In the genomic region with DNA sequence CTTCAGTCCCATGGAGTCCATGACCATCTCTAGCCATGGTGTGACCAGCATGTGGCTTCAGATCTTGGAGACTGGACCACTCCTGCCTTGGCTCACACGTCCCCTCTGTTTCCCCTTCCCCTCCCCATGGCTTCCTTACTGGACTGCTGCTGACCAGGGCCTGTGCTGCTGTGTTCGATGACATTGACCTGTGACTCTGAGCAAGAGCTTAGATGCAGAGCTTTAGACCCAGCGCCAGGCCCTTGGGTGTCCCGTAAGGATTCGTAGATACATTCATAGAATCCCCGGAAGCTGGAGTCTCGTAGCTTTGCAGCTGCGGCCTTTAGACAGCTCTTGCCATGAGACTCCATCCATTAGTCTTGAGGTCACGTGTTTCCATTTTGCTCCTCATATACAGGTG, we compare ENCODE assay signal across 7 cellular contexts.
A peak's percentile ranks its signal among the peaks of the same experiment; 100 is the strongest.
DNase-seq lines count a peak whose midpoint lies in the region; ATAC-seq, FAIRE-seq and TF ChIP-seq lines count a peak whose summit lies in the region.
"Not testable (repeated sequence)": the region's sequence is repeated elsewhere in the genome, so short reads cannot be mapped to it uniquely, and the experiment has no call there.

No MANE protein-coding gene starts in this region.

- peak overlapping the region in 5 of 6 donors; percentile 53 to 81 (median 65) for H3K27ac Mint-ChIP-seq in immature natural killer cell

- H2BK5ac ChIP-seq in mesenchymal stem cell (ENCODE audit: low read depth, low read length, poor library complexity, severe bottlenecking) = not testable (repeated sequence)

- not testable (repeated sequence) for H3K27me3 ChIP-seq in mesenchymal stem cell (ENCODE audit: control insufficient read depth in 1 of 2, insufficient read depth in 1 of 2, low read length in 2 of 2); pancreas; subcutaneous abdominal adipose tissue (ENCODE audit: control insufficient read depth in 5 of 5, insufficient read depth in 4 of 5, low read length in 5 of 5); vagina

- not testable (repeated sequence) for DNase-seq in immature natural killer cell; mesenchymal stem cell; vagina (ENCODE audit: extremely low spot score in 2 of 2)
- peak in 1 of 6 donors; percentile 37 for DNase-seq in pancreas

- FAIRE-seq in pancreas (lab: Jason Lieb, UNC) = not testable (repeated sequence)

- not testable (repeated sequence) for H2AFZ ChIP-seq in mesenchymal stem cell (ENCODE audit: low read depth, low read length)

- ATAC-seq in pancreas = not testable (repeated sequence)

- H3K9me3 Mint-ChIP-seq in immature natural killer cell = not testable (repeated sequence)

- TF ChIP-seq POLR2A in vagina (IDR thresholded peaks at IDR 0.05) = not testable (repeated sequence)

- not testable (repeated sequence) for H3K9me3 ChIP-seq in mesenchymal stem cell (ENCODE audit: control insufficient read depth, low read length); pancreas; subcutaneous abdominal adipose tissue (ENCODE audit: control insufficient read depth in 5 of 5, low read length in 5 of 5); vagina

- H3K36me3 Mint-ChIP-seq in immature natural killer cell = not testable (repeated sequence)

- peak overlapping the region; percentile 49 for H3K9ac ChIP-seq in mesenchymal stem cell (ENCODE audit: low read length)
- not testable (repeated sequence) for H3K9ac ChIP-seq in subcutaneous abdominal adipose tissue (ENCODE audit: low read length in 5 of 5)

- H3K4me1 Mint-ChIP-seq in immature natural killer cell = peaks cover 35 to 38% of the 10 kb centered on the region in 2 donors

- not testable (repeated sequence) for H4K91ac ChIP-seq in mesenchymal stem cell (ENCODE audit: low read length)

- H3K14ac ChIP-seq in mesenchymal stem cell (ENCODE audit: low read length in 2 of 2) = not testable (repeated sequence)

- not testable (repeated sequence) for H3K36me3 ChIP-seq in mesenchymal stem cell (ENCODE audit: control insufficient read depth in 1 of 2, insufficient read depth in 2 of 2, low read depth in 1 of 2, low read length in 2 of 2); pancreas; subcutaneous abdominal adipose tissue (ENCODE audit: control insufficient read depth in 5 of 5, insufficient read depth in 5 of 5, low read length in 5 of 5); vagina

- not testable (repeated sequence) for H2BK12ac ChIP-seq in mesenchymal stem cell (ENCODE audit: low read length in 2 of 2)

- H3K27me3 Mint-ChIP-seq in immature natural killer cell (ENCODE audit: low read depth in 3 of 3) = peaks cover 6 to 15% (median 12%) of the 10 kb centered on the region in 3 donors

- not testable (repeated sequence) for H4K8ac ChIP-seq in mesenchymal stem cell (ENCODE audit: low read length)

- H2BK120ac ChIP-seq in mesenchymal stem cell (ENCODE audit: low read depth, low read length) = not testable (repeated sequence)

- H3K4me1 ChIP-seq in mesenchymal stem cell (ENCODE audit: control insufficient read depth, insufficient read depth, low read depth, low read length) = peaks cover 23% of the 10 kb centered on the region
- H3K4me1 ChIP-seq in pancreas = not testable (repeated sequence)
- H3K4me1 ChIP-seq in subcutaneous abdominal adipose tissue (ENCODE audit: control insufficient read depth in 5 of 5, insufficient read depth in 5 of 5, low read length in 5 of 5) = peaks cover 9 to 23% (median 17%) of the 10 kb centered on the region in 5 donors
- H3K4me1 ChIP-seq in vagina = peaks cover 41% of the 10 kb centered on the region

- not testable (repeated sequence) for H3K79me1 ChIP-seq in mesenchymal stem cell (replicated peaks; ENCODE audit: low read length, poor library complexity, severe bottlenecking)

- not testable (repeated sequence) for H3K4ac ChIP-seq in mesenchymal stem cell (ENCODE audit: low read depth in 1 of 2, low read length in 2 of 2)

- 95% methylated on average over 9 of the region's 9 CpGs for WGBS in mesenchymal stem cell
- 93 to 96% methylated on average over 8 to 9 of the region's 9 CpGs for WGBS in pancreas, 2 donors

- H3K18ac ChIP-seq in mesenchymal stem cell (ENCODE audit: low read depth in 1 of 2, low read length in 2 of 2) = not testable (repeated sequence)

- H3K4me3 Mint-ChIP-seq in immature natural killer cell = not testable (repeated sequence)

- H3K4me2 ChIP-seq in mesenchymal stem cell (ENCODE audit: low read length, poor library complexity, severe bottlenecking) = not testable (repeated sequence)

- peak overlapping the region; percentile 64 for H3K27ac ChIP-seq in C4-2B
- H3K27ac ChIP-seq in VCaP = peak overlapping the region; percentile 56; the same call in 1 of the 2 replicates
- not testable (repeated sequence) for H3K27ac ChIP-seq in mesenchymal stem cell (ENCODE audit: low read length, poor library complexity, severe bottlenecking)
- peak overlapping the region in 3 of 4 donors; percentile 69 to 85 (median 81) for H3K27ac ChIP-seq in pancreas
- peak overlapping the region; percentile 69 for H3K27ac ChIP-seq in subcutaneous abdominal adipose tissue (ENCODE audit: low read depth, low read length)
- peak overlapping the region; percentile 73 for H3K27ac ChIP-seq in vagina

- H3K4me3 ChIP-seq in mesenchymal stem cell (ENCODE audit: insufficient read depth in 1 of 2, low read depth in 1 of 2, low read length in 2 of 2); pancreas; subcutaneous abdominal adipose tissue (ENCODE audit: low read depth in 1 of 5, low read length in 5 of 5); vagina: not testable (repeated sequence)

- H2AK5ac ChIP-seq in mesenchymal stem cell (ENCODE audit: low read length, severe bottlenecking) = not testable (repeated sequence)

- not testable (repeated sequence) for TF ChIP-seq CTCF in C4-2B (conservative IDR thresholded peaks at IDR 0.05); VCaP (conservative IDR thresholded peaks at IDR 0.05); pancreas (IDR thresholded peaks at IDR 0.05); vagina (IDR thresholded peaks at IDR 0.05)

- H2BK15ac ChIP-seq in mesenchymal stem cell (ENCODE audit: low read depth, poor library complexity, severe bottlenecking) = not testable (repeated sequence)

- intact Hi-C loops in pancreas (cut with DNase I); vagina (cut with DNase I): not testable (repeated sequence)

- H3K23ac ChIP-seq in mesenchymal stem cell (ENCODE audit: low read length in 2 of 2) = not testable (repeated sequence)
